ENCODE assay signal across 22 cellular contexts in the genomic region with DNA sequence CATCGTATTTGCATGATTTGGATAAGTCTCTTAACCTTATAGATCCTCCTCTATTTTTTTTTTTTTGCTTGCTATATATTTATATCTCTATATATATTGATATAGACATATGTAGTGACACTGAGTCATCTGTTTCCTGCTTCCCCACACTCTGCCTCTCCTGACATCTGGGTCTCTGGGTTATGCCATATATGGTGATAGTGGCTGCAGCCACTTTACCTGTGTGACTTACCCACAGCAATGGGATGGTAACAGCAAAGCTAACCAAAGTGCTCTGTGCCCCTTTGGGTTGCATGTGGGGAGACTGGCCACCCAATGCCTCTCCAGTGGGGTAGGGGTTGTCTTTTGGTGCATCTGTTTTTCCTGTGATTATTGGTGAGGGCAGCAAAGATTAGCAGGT. TPM values are rescaled to one million over a fixed set of nuclear protein-coding genes. Genes with fewer than 3 reads are reported as not detected.
DNase-seq lines count a peak whose midpoint lies in the region; ATAC-seq lines count a peak whose summit lies in the region.
"Had no signal": no experiment of that assay in that cellular context is flagged by ENCODE, and none has a peak within 500 bp of the region (broad histone marks: within the 10 kb centered on the region; RNA-seq: fewer than 3 reads in every experiment).

No MANE protein-coding gene starts in this region.

- intact Hi-C loops in activated CD4-positive, alpha-beta T cell treated with anti-CD3 and anti-CD28 coated beads for 36 hours (cut with DNase I, micrococcal nuclease): loop anchor here in 1 of 2 experiments (2.0 kb wide), 3 partner anchors 14 to 138 kb away; a partner anchor contains a TSS

- peaks cover 9% of the 10 kb centered on the region for H3K4me1 ChIP-seq in CD8-positive, alpha-beta memory T cell (ENCODE audit: insufficient read depth, low read length)
- H3K4me1 ChIP-seq in muscle layer of colon (ENCODE audit: insufficient read depth, low read length): peaks cover 8% of the 10 kb centered on the region
- H3K4me1 ChIP-seq: BE2C, neural progenitor cell, prostate gland had no signal

- H3K4me1 Mint-ChIP-seq in activated CD4-positive, alpha-beta T cell treated with anti-CD3 and anti-CD28 coated beads for 36 hours: peaks cover 35% of the 10 kb centered on the region
- H3K4me1 Mint-ChIP-seq in CD8-positive, alpha-beta memory T cell: peaks cover 13 to 23% (median 22%) of the 10 kb centered on the region in 3 donors
- H3K4me1 Mint-ChIP-seq in activated CD4-positive, alpha-beta memory T cell treated with anti-CD3 and anti-CD28 coated beads, Interleukin-2, amount 10 ng/mL, durations not matched to agents 7 days and 5 days: peaks cover 35% of the 10 kb centered on the region
- H3K4me1 Mint-ChIP-seq: neural progenitor cell had no signal

- no peak overlapping the region for H3K27ac ChIP-seq in CD8-positive, alpha-beta memory T cell (ENCODE audit: low read depth, low read length)
- H3K27ac ChIP-seq in muscle layer of colon (ENCODE audit: low read depth, low read length): peak overlapping the region; percentile 12
- H3K27ac ChIP-seq: neural progenitor cell, prostate gland had no signal

- no peaks in the 10 kb centered on the region for H3K27me3 Mint-ChIP-seq in activated CD4-positive, alpha-beta T cell treated with anti-CD3 and anti-CD28 coated beads for 36 hours
- no peaks in the 10 kb centered on the region for H3K27me3 Mint-ChIP-seq in CD8-positive, alpha-beta memory T cell
- H3K27me3 Mint-ChIP-seq in activated CD4-positive, alpha-beta memory T cell treated with anti-CD3 and anti-CD28 coated beads, Interleukin-2, amount 10 ng/mL, durations not matched to agents 7 days and 5 days: no peaks in the 10 kb centered on the region

- DNase-seq in activated CD4-positive, alpha-beta T cell treated with anti-CD3 and anti-CD28 coated beads for 36 hours: no peak
- DNase-seq in activated CD4-positive, alpha-beta T cell treated with anti-CD3 and anti-CD28 coated beads for 4 hours: no peak
- no peak for DNase-seq in CD8-positive, alpha-beta memory T cell
- peak; percentile 17 for DNase-seq in activated CD4-positive, alpha-beta memory T cell treated with anti-CD3 and anti-CD28 coated beads, Interleukin-2, amount 10 ng/mL, durations not matched to agents 7 days and 5 days
- DNase-seq in NCI-H2227 treated with DMSO at 0.1 percent for 48 hours (lab: John Stamatoyannopoulos, UW): no peak
- DNase-seq in NCI-H1092 (lab: John Stamatoyannopoulos, UW): no peak
- DNase-seq: 8988T; activated CD4-positive, alpha-beta T cell treated with anti-CD3 and anti-CD28 coated beads, Interleukin-2, amount 50 U/mL, for 4 hours; BE2C; foreskin melanocyte; GDM1; Karpas-422; left cardiac atrium; NCI-H1417; NK-92 treated with Interleukin-12 subunit alpha and Interleukin-12 subunit beta, amount 100 ng/mL, for 24 hours; RPMI8226; spleen; tibial artery had no signal

- H3K9me3 ChIP-seq in CD8-positive, alpha-beta memory T cell (ENCODE audit: low read length): no peaks in the 10 kb centered on the region
- no peaks in the 10 kb centered on the region for H3K9me3 ChIP-seq in muscle layer of colon (ENCODE audit: low read length)
- H3K9me3 ChIP-seq: BE2C, prostate gland, spleen, tibial artery had no signal

- H3K4me3 ChIP-seq in CD8-positive, alpha-beta memory T cell (ENCODE audit: low read length): no peak overlapping the region
- H3K4me3 ChIP-seq in muscle layer of colon (ENCODE audit: low read depth in 1 of 2, low read length in 2 of 2): no peak overlapping the region
- H3K4me3 ChIP-seq: neural progenitor cell, prostate gland had no signal

- peak overlapping the region; percentile 55 for H3K27ac Mint-ChIP-seq in activated CD4-positive, alpha-beta T cell treated with anti-CD3 and anti-CD28 coated beads for 36 hours
- H3K27ac Mint-ChIP-seq in CD8-positive, alpha-beta memory T cell: peak overlapping the region in 7 of 8 donors; percentile 36 to 81 (median 68)
- H3K27ac Mint-ChIP-seq in activated CD4-positive, alpha-beta memory T cell treated with anti-CD3 and anti-CD28 coated beads, Interleukin-2, amount 10 ng/mL, durations not matched to agents 7 days and 5 days: peak overlapping the region; percentile 67
- H3K27ac Mint-ChIP-seq: neural progenitor cell had no signal

- CTCF ChIA-PET in activated CD4-positive, alpha-beta T cell treated with anti-CD3 and anti-CD28 coated beads for 36 hours (lab: Charles Lee): interaction anchor here (0.7 to 2.7 kb wide), 15 partner anchors 8 to 139 kb away, joined by 3 to 15 read pairs (median 8); a partner anchor contains a TSS
- CTCF ChIA-PET in CD8-positive, alpha-beta memory T cell (lab: Charles Lee): interaction anchor here (0.8 to 2.1 kb wide), 10 partner anchors 10 to 137 kb away, joined by 3 to 13 read pairs (median 4); a partner anchor contains a TSS
- CTCF ChIA-PET in activated CD4-positive, alpha-beta memory T cell treated with anti-CD3 and anti-CD28 coated beads, Interleukin-2, amount 10 ng/mL, durations not matched to agents 7 days and 5 days (lab: Charles Lee): interaction anchor here (0.6 to 3.4 kb wide), 16 partner anchors 8 to 139 kb away, joined by 3 to 23 read pairs (median 4); a partner anchor contains a TSS

- H3K9ac ChIP-seq in muscle layer of colon (ENCODE audit: low read length): no peak overlapping the region
- H3K9ac ChIP-seq: neural progenitor cell had no signal

- no peak overlapping the region for H3K4me3 Mint-ChIP-seq in activated CD4-positive, alpha-beta T cell treated with anti-CD3 and anti-CD28 coated beads for 36 hours
- peak overlapping the region in 4 of 7 donors; percentile 5 to 70 (median 46) for H3K4me3 Mint-ChIP-seq in CD8-positive, alpha-beta memory T cell
- no peak overlapping the region for H3K4me3 Mint-ChIP-seq in activated CD4-positive, alpha-beta memory T cell treated with anti-CD3 and anti-CD28 coated beads, Interleukin-2, amount 10 ng/mL, durations not matched to agents 7 days and 5 days
- H3K4me3 Mint-ChIP-seq: neural progenitor cell had no signal

- H3K36me3 ChIP-seq in CD8-positive, alpha-beta memory T cell (ENCODE audit: insufficient read depth, low read length): no peaks in the 10 kb centered on the region
- peaks cover 5% of the 10 kb centered on the region for H3K36me3 ChIP-seq in muscle layer of colon (ENCODE audit: insufficient read depth, low read length)
- H3K36me3 ChIP-seq: neural progenitor cell, prostate gland had no signal

- ATAC-seq in activated CD4-positive, alpha-beta T cell treated with anti-CD3 and anti-CD28 coated beads for 36 hours: peak; percentile 63
- no peak for ATAC-seq in HG03460 (IDR thresholded peaks at IDR 0.05; ENCODE audit: unreplicated experiment)

- no peaks in the 10 kb centered on the region for H3K9me3 Mint-ChIP-seq in activated CD4-positive, alpha-beta T cell treated with anti-CD3 and anti-CD28 coated beads for 36 hours (ENCODE audit: low read depth)
- no peaks in the 10 kb centered on the region for H3K9me3 Mint-ChIP-seq in CD8-positive, alpha-beta memory T cell
- H3K9me3 Mint-ChIP-seq in activated CD4-positive, alpha-beta memory T cell treated with anti-CD3 and anti-CD28 coated beads, Interleukin-2, amount 10 ng/mL, durations not matched to agents 7 days and 5 days: no peaks in the 10 kb centered on the region

- H3K36me3 Mint-ChIP-seq in activated CD4-positive, alpha-beta T cell treated with anti-CD3 and anti-CD28 coated beads for 36 hours (ENCODE audit: low read depth): peaks cover 17% of the 10 kb centered on the region
- peaks cover 0 to 41% (median 1%) of the 10 kb centered on the region in 3 donors for H3K36me3 Mint-ChIP-seq in CD8-positive, alpha-beta memory T cell
- peaks cover 19% of the 10 kb centered on the region for H3K36me3 Mint-ChIP-seq in activated CD4-positive, alpha-beta memory T cell treated with anti-CD3 and anti-CD28 coated beads, Interleukin-2, amount 10 ng/mL, durations not matched to agents 7 days and 5 days (ENCODE audit: low read depth)

- no peaks in the 10 kb centered on the region for H3K27me3 ChIP-seq in CD8-positive, alpha-beta memory T cell (ENCODE audit: insufficient read depth, low read length, poor library complexity, severe bottlenecking)
- no peaks in the 10 kb centered on the region for H3K27me3 ChIP-seq in muscle layer of colon (ENCODE audit: control insufficient read depth in 1 of 2, insufficient read depth in 2 of 2, low read length in 2 of 2)
- H3K27me3 ChIP-seq: BE2C, neural progenitor cell, spleen, tibial artery had no signal

- POLR2A ChIA-PET in activated CD4-positive, alpha-beta T cell treated with anti-CD3 and anti-CD28 coated beads for 36 hours (lab: Charles Lee): no interaction called here
- POLR2A ChIA-PET in CD8-positive, alpha-beta memory T cell (lab: Charles Lee): interaction anchor here (1.3 kb wide), 1 partner anchor 30 kb away, joined by 12 read pairs; a partner anchor contains a TSS
- POLR2A ChIA-PET in activated CD4-positive, alpha-beta memory T cell treated with anti-CD3 and anti-CD28 coated beads, Interleukin-2, amount 10 ng/mL, durations not matched to agents 7 days and 5 days (lab: Charles Lee): interaction anchor here (0.8 to 3.1 kb wide), 4 partner anchors 12 to 76 kb away, joined by 3 to 13 read pairs (median 4); a partner anchor contains a TSS

RNA-seq across cellular contexts. Expression of a gene that starts 14.5 kb away (rescaled TPM):
- 1 to 10 TPM; 3.8 to 7.6 TPM for total RNA-seq in activated CD4-positive, alpha-beta T cell treated with anti-CD3 and anti-CD28 coated beads for 36 hours
- 1 to 10 TPM; 3.6 to 4.3 TPM for total RNA-seq in CD8-positive, alpha-beta memory T cell
- 28.7 TPM for polyA plus RNA-seq in CD8-positive, alpha-beta memory T cell
- 1 to 10 TPM; 4.8 to 5.9 TPM for total RNA-seq in activated CD4-positive, alpha-beta memory T cell treated with anti-CD3 and anti-CD28 coated beads, Interleukin-2, amount 10 ng/mL, durations not matched to agents 7 days and 5 days

RNA-seq across cellular contexts. Expression of a gene that starts 14.5 kb away (rescaled TPM):
- total RNA-seq in activated CD4-positive, alpha-beta T cell treated with anti-CD3 and anti-CD28 coated beads for 36 hours: 10 to 100 TPM in 1 of 2 experiments, 1 to 10 TPM in 1; 9.3 to 18.1 TPM
- 10 to 100 TPM; 22.6 to 24.2 TPM for total RNA-seq in CD8-positive, alpha-beta memory T cell
- 21.8 TPM for polyA plus RNA-seq in CD8-positive, alpha-beta memory T cell
- total RNA-seq in activated CD4-positive, alpha-beta memory T cell treated with anti-CD3 and anti-CD28 coated beads, Interleukin-2, amount 10 ng/mL, durations not matched to agents 7 days and 5 days: 10 to 100 TPM; 20.2 TPM

RNA-seq across cellular contexts. Expression of a gene that starts 14.8 kb away (rescaled TPM):
- total RNA-seq in activated CD4-positive, alpha-beta T cell treated with anti-CD3 and anti-CD28 coated beads for 36 hours: 10 to 100 TPM; 28.1 to 30.3 TPM
- 10 to 100 TPM; 37.0 to 41.3 TPM for total RNA-seq in CD8-positive, alpha-beta memory T cell
- 27.3 TPM for polyA plus RNA-seq in CD8-positive, alpha-beta memory T cell
- 10 to 100 TPM; 23.5 to 25.2 TPM for total RNA-seq in activated CD4-positive, alpha-beta memory T cell treated with anti-CD3 and anti-CD28 coated beads, Interleukin-2, amount 10 ng/mL, durations not matched to agents 7 days and 5 days

RNA-seq across cellular contexts. Expression of a gene that starts 29.8 kb away (rescaled TPM):
- total RNA-seq in activated CD4-positive, alpha-beta T cell treated with anti-CD3 and anti-CD28 coated beads for 36 hours: 10 to 100 TPM; 83.7 to 86.9 TPM
- total RNA-seq in CD8-positive, alpha-beta memory T cell: 100 to 1,000 TPM in 1 of 2 experiments, 10 to 100 TPM in 1; 96.4 to 104 TPM
- polyA plus RNA-seq in CD8-positive, alpha-beta memory T cell: 178 TPM
- 10 to 100 TPM; 45.7 to 49.9 TPM for total RNA-seq in activated CD4-positive, alpha-beta memory T cell treated with anti-CD3 and anti-CD28 coated beads, Interleukin-2, amount 10 ng/mL, durations not matched to agents 7 days and 5 days

RNA-seq across cellular contexts. Expression of a gene that starts 33.9 kb away (rescaled TPM):
- 1 to 10 TPM; 5.4 to 6.3 TPM for total RNA-seq in activated CD4-positive, alpha-beta T cell treated with anti-CD3 and anti-CD28 coated beads for 36 hours
- 10 to 100 TPM; 10.8 to 11.9 TPM for total RNA-seq in CD8-positive, alpha-beta memory T cell
- 15.2 TPM for polyA plus RNA-seq in CD8-positive, alpha-beta memory T cell
- 10 to 100 TPM in 1 of 2 experiments, 1 to 10 TPM in 1; 8.9 to 10.2 TPM for total RNA-seq in activated CD4-positive, alpha-beta memory T cell treated with anti-CD3 and anti-CD28 coated beads, Interleukin-2, amount 10 ng/mL, durations not matched to agents 7 days and 5 days

Comparison
In these comparisons a context has a peak if more than half of its experiments do, and no peak if none do; other contexts are left out.
1. H3K4me3 Mint-ChIP-seq: peak in CD8-positive, alpha-beta memory T cell (4 of 7); none in activated CD4-positive, alpha-beta T cell treated with anti-CD3 and anti-CD28 coated beads for 36 hours (single experiment) and activated CD4-positive, alpha-beta memory T cell treated with anti-CD3 and anti-CD28 coated beads, Interleukin-2, amount 10 ng/mL, durations not matched to agents 7 days and 5 days (single experiment).
2. Peak in every context shown above with its lines, with median percentiles within 50 percentile points of each other: H3K27ac Mint-ChIP-seq.